8 cellular contexts compared by ENCODE assay signal in genomic region chr11:122756417-122756816, GRCh38.
DNase-seq lines count a peak whose midpoint lies in the region; ATAC-seq and TF ChIP-seq lines count a peak whose summit lies in the region.
"Had no signal": no experiment of that assay in that cellular context is flagged by ENCODE, and none has a peak within 500 bp of the region (broad histone marks: within the 10 kb centered on the region; RNA-seq: fewer than 3 reads in every experiment).

No MANE protein-coding gene starts in this region.

- no peak for TF ChIP-seq CTCF in left lung (IDR thresholded peaks at IDR 0.05)

- H3K27ac ChIP-seq in left lung = peak overlapping the region in 1 of 2 donors; percentile 79

- no peaks in the 10 kb centered on the region for H3K9me3 Mint-ChIP-seq in activated CD4-positive, alpha-beta T cell treated with anti-CD3 and anti-CD28 coated beads, Interleukin-2, amount 10 ng/mL, durations not matched to agents 24 days and 14 days

- no peaks in the 10 kb centered on the region for H3K9me3 ChIP-seq in left lung

- intact Hi-C loops in activated CD4-positive, alpha-beta T cell treated with anti-CD3 and anti-CD28 coated beads, Interleukin-2, amount 10 ng/mL, durations not matched to agents 24 days and 14 days (cut with micrococcal nuclease) = no loop called here
- intact Hi-C loops in left lung (cut with DNase I) = loop anchor here in 1 of 2 donors (10.0 kb wide), 1 partner anchor 102 kb away; the partner anchor contains the start of gene UBASH3B

- H3K4me3 ChIP-seq in left lung = no peak overlapping the region

- H3K27ac Mint-ChIP-seq in activated CD4-positive, alpha-beta T cell treated with anti-CD3 and anti-CD28 coated beads, Interleukin-2, amount 10 ng/mL, durations not matched to agents 24 days and 14 days = peak overlapping the region; percentile 16

- H3K27me3 ChIP-seq in left lung = no peaks in the 10 kb centered on the region

- ATAC-seq in GM19035 (IDR thresholded peaks at IDR 0.05; ENCODE audit: unreplicated experiment) (peak; percentile 79), HG03432 (IDR thresholded peaks at IDR 0.05; ENCODE audit: unreplicated experiment) (peak; percentile 73), left lung (peak; percentile 86)
- ATAC-seq: Panc1 had no signal

- H3K36me3 Mint-ChIP-seq in activated CD4-positive, alpha-beta T cell treated with anti-CD3 and anti-CD28 coated beads, Interleukin-2, amount 10 ng/mL, durations not matched to agents 24 days and 14 days (ENCODE audit: low read depth) = no peaks in the 10 kb centered on the region

- peaks cover 0 to 40% of the 10 kb centered on the region in 2 donors for H3K4me1 ChIP-seq in left lung

- no peaks in the 10 kb centered on the region for H3K36me3 ChIP-seq in left lung

- DNase-seq in activated CD4-positive, alpha-beta T cell treated with anti-CD3 and anti-CD28 coated beads, Interleukin-2, amount 10 ng/mL, durations not matched to agents 24 days and 14 days = peak; percentile 82
- DNase-seq in left lung = peak in 1 of 2 donors; percentile 73
- no peak for DNase-seq in DMS53 treated with DMSO at 0.1 percent for 48 hours (lab: John Stamatoyannopoulos, UW; ENCODE audit: unreplicated experiment)
- DNase-seq in NCI-H1930 (lab: John Stamatoyannopoulos, UW) = no peak
- no peak for DNase-seq in NCI-H748 (lab: John Stamatoyannopoulos, UW; ENCODE audit: unreplicated experiment)

- H3K4me3 Mint-ChIP-seq in activated CD4-positive, alpha-beta T cell treated with anti-CD3 and anti-CD28 coated beads, Interleukin-2, amount 10 ng/mL, durations not matched to agents 24 days and 14 days = no peak overlapping the region

- H3K27me3 Mint-ChIP-seq in activated CD4-positive, alpha-beta T cell treated with anti-CD3 and anti-CD28 coated beads, Interleukin-2, amount 10 ng/mL, durations not matched to agents 24 days and 14 days = peaks cover 11% of the 10 kb centered on the region

- peaks cover 36% of the 10 kb centered on the region for H3K4me1 Mint-ChIP-seq in activated CD4-positive, alpha-beta T cell treated with anti-CD3 and anti-CD28 coated beads, Interleukin-2, amount 10 ng/mL, durations not matched to agents 24 days and 14 days
